2 cellular contexts compared by ENCODE assay signal in the genomic region with DNA sequence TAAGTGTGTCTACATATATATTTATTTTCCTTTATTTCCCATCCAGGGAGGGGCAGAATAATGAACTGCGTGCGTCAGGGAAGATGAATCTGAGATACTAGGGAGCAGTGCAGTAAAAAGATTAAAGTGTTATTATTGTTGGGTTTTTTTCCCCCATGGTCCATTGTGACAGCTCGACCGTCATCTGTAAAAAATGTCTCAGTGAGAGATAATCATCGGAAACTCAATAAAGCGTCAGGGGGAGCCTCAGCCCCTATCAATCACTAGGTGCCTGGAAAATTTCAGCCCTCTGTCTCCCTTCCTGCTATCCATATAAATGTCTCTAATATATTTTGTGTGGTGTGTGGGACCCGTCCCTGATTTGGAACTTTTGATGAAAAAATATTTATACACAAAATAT.
TF ChIP-seq lines count a peak whose summit lies in the region.

No MANE protein-coding gene starts in this region.

TF ChIP-seq in HEK293, 187 proteins besides CTCF, POLR2A, EP300 and RAD21 (continued from another document):
- TF ChIP-seq, protein P1, sequence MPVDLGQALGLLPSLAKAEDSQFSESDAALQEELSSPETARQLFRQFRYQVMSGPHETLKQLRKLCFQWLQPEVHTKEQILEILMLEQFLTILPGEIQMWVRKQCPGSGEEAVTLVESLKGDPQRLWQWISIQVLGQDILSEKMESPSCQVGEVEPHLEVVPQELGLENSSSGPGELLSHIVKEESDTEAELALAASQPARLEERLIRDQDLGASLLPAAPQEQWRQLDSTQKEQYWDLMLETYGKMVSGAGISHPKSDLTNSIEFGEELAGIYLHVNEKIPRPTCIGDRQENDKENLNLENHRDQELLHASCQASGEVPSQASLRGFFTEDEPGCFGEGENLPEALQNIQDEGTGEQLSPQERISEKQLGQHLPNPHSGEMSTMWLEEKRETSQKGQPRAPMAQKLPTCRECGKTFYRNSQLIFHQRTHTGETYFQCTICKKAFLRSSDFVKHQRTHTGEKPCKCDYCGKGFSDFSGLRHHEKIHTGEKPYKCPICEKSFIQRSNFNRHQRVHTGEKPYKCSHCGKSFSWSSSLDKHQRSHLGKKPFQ (tag by site-specific recombination; IDR thresholded peaks at IDR 0.05) = no peak
- TF ChIP-seq ZNF843 (tag by site-specific recombination; IDR thresholded peaks at IDR 0.05) (peak; percentile 72), ZSCAN16 (tag by site-specific recombination; IDR thresholded peaks at IDR 0.05) (no peak), ZNF223 (tag by site-specific recombination; IDR thresholded peaks at IDR 0.05) (no peak), PRDM6 (tag by site-specific recombination; IDR thresholded peaks at IDR 0.05) (peak; percentile 76), ZNF19 (tag by site-specific recombination; IDR thresholded peaks at IDR 0.05; ENCODE audit: low read depth) (no peak), ZNF202 (tag by site-specific recombination; IDR thresholded peaks at IDR 0.05; ENCODE audit: borderline replicate concordance) (no peak), ZNF311 (tag by site-specific recombination; IDR thresholded peaks at IDR 0.05; ENCODE audit: borderline replicate concordance) (no peak), ZNF140 (tag by site-specific recombination; IDR thresholded peaks at IDR 0.05) (no peak), ZNF777 (tag by site-specific recombination; IDR thresholded peaks at IDR 0.05; ENCODE audit: borderline replicate concordance) (no peak), AEBP2 (tag by site-specific recombination; IDR thresholded peaks at IDR 0.05; ENCODE audit: borderline replicate concordance) (no peak), BCL11B (tag by site-specific recombination; IDR thresholded peaks at IDR 0.05; ENCODE audit: low read depth) (no peak), FEZF1 (tag by site-specific recombination; IDR thresholded peaks at IDR 0.05) (peak; percentile 50; the same call in 1 of the 2 replicates), ZNF362 (tag by site-specific recombination; IDR thresholded peaks at IDR 0.05) (no peak), ZNF174 (tag by site-specific recombination; IDR thresholded peaks at IDR 0.05) (no peak)

TF ChIP-seq in SK-N-SH treated with all-trans-retinoic acid at 6 μM for 48 hours, 23 proteins besides CTCF, POLR2A, EP300 and RAD21 (continued from another document):
- TF ChIP-seq TCF4 (CRISPR knock-in tag; IDR thresholded peaks at IDR 0.05; ENCODE audit: borderline replicate concordance) = peak; percentile 99
- TF ChIP-seq PPARA (CRISPR knock-in tag; IDR thresholded peaks at IDR 0.05; ENCODE audit: borderline replicate concordance) = no peak
- peak; percentile 21; the same call in 1 of the 2 replicates for TF ChIP-seq ZNF8 (CRISPR knock-in tag; IDR thresholded peaks at IDR 0.05)
- peak; percentile 99 for TF ChIP-seq TSHZ2 (CRISPR knock-in tag; IDR thresholded peaks at IDR 0.05)
- peak; percentile 94 for TF ChIP-seq ESRRG (CRISPR knock-in tag; IDR thresholded peaks at IDR 0.05)
- TF ChIP-seq ZC3H10 (CRISPR knock-in tag; IDR thresholded peaks at IDR 0.05) = peak; percentile 91
- peak; percentile 96; the same call in 1 of the 2 replicates for TF ChIP-seq CSRNP3 (CRISPR knock-in tag; IDR thresholded peaks at IDR 0.05)
- TF ChIP-seq ZNF565 (CRISPR knock-in tag; conservative IDR thresholded peaks at IDR 0.05; ENCODE audit: low read depth) = no peak
- TF ChIP-seq ISL1 (CRISPR knock-in tag; IDR thresholded peaks at IDR 0.05) = peak; percentile 98
- no peak for TF ChIP-seq BACH2 (CRISPR knock-in tag; IDR thresholded peaks at IDR 0.05; ENCODE audit: borderline replicate concordance)
- TF ChIP-seq CREB5 (CRISPR knock-in tag; IDR thresholded peaks at IDR 0.05; ENCODE audit: low read depth) = peak; percentile 99
- TF ChIP-seq TOX (CRISPR knock-in tag; IDR thresholded peaks at IDR 0.05; ENCODE audit: borderline replicate concordance) = peak; percentile 24; the same call in 1 of the 2 replicates
- peak; percentile 72; the same call in 1 of the 2 replicates for TF ChIP-seq SNAI2 (CRISPR knock-in tag; IDR thresholded peaks at IDR 0.05)
- TF ChIP-seq ZNF70 (CRISPR knock-in tag; IDR thresholded peaks at IDR 0.05) = peak; percentile 12; the same call in 1 of the 2 replicates
- 0 out of 2 replicates have a peak, but pooled peaks have one; percentile 54 for TF ChIP-seq ARNTL (CRISPR knock-in tag; IDR thresholded peaks at IDR 0.05; ENCODE audit: borderline replicate concordance, low read depth)
- TF ChIP-seq OSR1 (CRISPR knock-in tag; IDR thresholded peaks at IDR 0.05) = no peak
